In the genomic region with DNA sequence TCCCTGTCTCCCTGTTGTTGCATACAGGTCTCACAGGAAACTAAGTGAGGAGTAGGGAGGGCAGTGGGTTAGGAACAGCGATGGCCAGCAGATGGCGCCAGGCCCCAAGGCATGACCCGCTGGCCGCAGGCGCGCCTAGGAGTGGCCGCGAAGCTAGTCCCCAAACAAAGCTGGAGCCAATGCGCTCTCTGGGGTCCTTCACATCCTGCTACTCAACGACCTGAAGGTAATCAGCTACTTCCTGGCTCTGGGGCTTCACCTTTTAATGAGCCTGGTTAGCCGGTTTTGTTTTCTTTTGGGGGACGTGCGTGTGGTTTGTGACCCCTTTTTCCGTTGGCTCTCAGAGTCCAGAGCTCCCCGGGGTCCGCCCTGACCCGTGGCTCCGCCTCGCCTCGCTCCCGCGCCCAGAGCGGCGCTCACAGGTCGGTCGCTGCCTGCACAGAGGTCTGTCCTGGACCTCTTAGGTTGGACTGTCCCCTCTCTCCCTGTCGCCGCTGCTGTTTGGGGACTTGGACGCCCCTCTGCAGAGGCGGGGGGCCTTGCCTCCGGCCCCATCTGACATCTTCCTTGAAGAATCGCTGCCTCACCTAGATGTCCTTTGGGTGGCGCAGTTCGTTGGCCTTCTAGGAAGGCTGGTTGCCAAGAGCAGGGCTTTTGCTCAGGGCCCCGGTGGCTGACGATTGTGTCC, we compare ENCODE assay signal across 8 cellular contexts.
DNase-seq lines count a peak whose midpoint lies in the region; ATAC-seq and TF ChIP-seq lines count a peak whose summit lies in the region.

No MANE protein-coding gene starts in this region.

- H3K27ac ChIP-seq in ascending aorta (no peak overlapping the region), hepatocyte (no peak overlapping the region), aorta (ENCODE audit: low read depth in 1 of 2, low read length in 2 of 2) (no peak overlapping the region)

- no peaks in the 10 kb centered on the region for H3K27me3 ChIP-seq in HAP-1 (ENCODE audit: low read depth)
- H3K27me3 ChIP-seq in ascending aorta = no peaks in the 10 kb centered on the region
- H3K27me3 ChIP-seq in hepatocyte = no peaks in the 10 kb centered on the region
- H3K27me3 ChIP-seq in aorta (ENCODE audit: control insufficient read depth in 1 of 2, insufficient read depth in 2 of 2, low read length in 1 of 2) = no peaks in the 10 kb centered on the region

- peak overlapping the region; percentile 98 for H3K4me2 ChIP-seq in hepatocyte

- no peaks in the 10 kb centered on the region for H4K20me1 ChIP-seq in hepatocyte (ENCODE audit: insufficient read depth, poor library complexity, severe bottlenecking)

- no peaks in the 10 kb centered on the region for H3K9me2 ChIP-seq in hepatocyte (replicated peaks; ENCODE audit: insufficient read depth)

- in situ Hi-C loops in HAP-1 (cut with MboI; ENCODE audit: low sequenced_read_pairs) = loop anchor here (5.0 kb wide), 2 partner anchors 375 to 625 kb away; partner anchors contain the start of gene URAD

- intact Hi-C loops in ascending aorta (cut with DNase I) = loop anchor here (1.0 to 5.0 kb wide), 3 partner anchors 175 to 622 kb away; no protein-coding TSS in a partner anchor
- intact Hi-C loops in aorta (cut with DNase I) = loop anchor here (2.0 to 10.0 kb wide), 4 partner anchors 415 to 620 kb away; no protein-coding TSS in a partner anchor

- no peaks in the 10 kb centered on the region for H3K79me2 ChIP-seq in hepatocyte

- H3K4me1 ChIP-seq in HAP-1 = peaks cover 4% of the 10 kb centered on the region
- H3K4me1 ChIP-seq in ascending aorta = peaks cover 0 to 6% of the 10 kb centered on the region in 2 donors
- H3K4me1 ChIP-seq in hepatocyte (ENCODE audit: insufficient read depth) = no peaks in the 10 kb centered on the region
- H3K4me1 ChIP-seq in aorta (ENCODE audit: control insufficient read depth in 1 of 2, insufficient read depth in 2 of 2, low read length in 2 of 2) = no peaks in the 10 kb centered on the region

- DNase-seq in GF-D8 (lab: John Stamatoyannopoulos, UW) (peak; percentile 51), HAP-1 (ENCODE audit: low spot score in 2 of 2) (peak; percentile 77 to 92), NCI-H1048 (lab: John Stamatoyannopoulos, UW) (peak; percentile 41), T-helper 2 cell (peak; percentile 50 to 78 (median 66)), ascending aorta (ENCODE audit: low spot score in 2 of 2) (peak; percentile 24 to 89), hepatocyte (ENCODE audit: low spot score) (peak; percentile 93), renal cortical epithelial cell (ENCODE audit: low read depth) (peak; percentile 46), aorta (peak; percentile 90 to 96)

- peak; percentile 79 to 94 (median 88) for TF ChIP-seq CTCF in ascending aorta (IDR thresholded peaks at IDR 0.05)
- TF ChIP-seq CTCF in hepatocyte (IDR thresholded peaks at IDR 0.05; ENCODE audit: poor library complexity) = peak; percentile 90

- WGBS in hepatocyte (ENCODE audit: low lambda C conversion rate, missing lambda C conversion rate) = 4% methylated on average over 36 of the region's 36 CpGs
- 3% methylated on average over 36 of the region's 36 CpGs for WGBS in aorta, 2 donors

- ATAC-seq in aorta (ENCODE audit: low FRiP score) = peak; percentile 95

- H3K36me3 ChIP-seq in HAP-1 (replicated peaks) (no peaks in the 10 kb centered on the region), ascending aorta (no peaks in the 10 kb centered on the region), hepatocyte (replicated peaks; ENCODE audit: insufficient read depth, low read depth) (no peaks in the 10 kb centered on the region), aorta (ENCODE audit: control insufficient read depth in 1 of 2, insufficient read depth in 2 of 2, low read length in 1 of 2) (no peaks in the 10 kb centered on the region)

- H3K4me3 ChIP-seq in HAP-1 = peak overlapping the region; percentile 24
- peak overlapping the region; percentile 58 to 60 for H3K4me3 ChIP-seq in ascending aorta
- H3K4me3 ChIP-seq in hepatocyte = peak overlapping the region; percentile 53
- H3K4me3 ChIP-seq in aorta (ENCODE audit: low read length in 2 of 2) = peak overlapping the region; percentile 20 to 27

- no peaks in the 10 kb centered on the region for H3K9me3 ChIP-seq in HAP-1
- H3K9me3 ChIP-seq in ascending aorta = no peaks in the 10 kb centered on the region
- H3K9me3 ChIP-seq in hepatocyte (ENCODE audit: low read depth) = no peaks in the 10 kb centered on the region
- H3K9me3 ChIP-seq in aorta (ENCODE audit: control insufficient read depth, low read length) = no peaks in the 10 kb centered on the region

- H2AFZ ChIP-seq in hepatocyte = peak overlapping the region; percentile 98

Comparison
In these comparisons a context has a peak if more than half of its experiments do, and no peak if none do; other contexts are left out.
1. DNase-seq: peak in every context shown above with its lines; median percentile 93 in hepatocyte; 93 in aorta; 84 in HAP-1; 66 in T-helper 2 cell; 56 in ascending aorta; 51 in GF-D8; 46 in renal cortical epithelial cell; 41 in NCI-H1048.